11 cellular contexts compared by ENCODE assay signal in the genomic region with DNA sequence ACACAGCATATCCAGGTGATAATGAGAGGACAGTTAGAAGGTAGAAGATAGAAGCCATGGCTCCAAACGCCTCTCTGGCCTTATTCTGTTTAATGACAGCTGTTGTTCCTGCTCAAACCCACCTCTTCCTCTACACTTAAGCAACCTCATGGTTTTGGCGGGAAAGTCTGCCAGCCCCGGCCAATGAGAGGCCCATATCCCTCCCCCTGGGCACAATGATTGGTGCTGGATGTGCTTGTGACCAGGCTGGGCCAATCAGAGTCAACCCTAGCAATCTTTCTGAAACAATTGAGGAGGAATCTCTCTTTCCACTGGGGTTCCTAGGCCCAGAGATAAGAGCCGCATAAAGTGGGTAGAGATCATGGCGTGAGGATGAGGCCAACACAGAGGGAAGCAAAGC. TPM values are rescaled to one million over a fixed set of nuclear protein-coding genes. Genes with fewer than 3 reads are reported as not detected.
DNase-seq lines count a peak whose midpoint lies in the region; ATAC-seq and TF ChIP-seq lines count a peak whose summit lies in the region.
"Had no signal": no experiment of that assay in that cellular context is flagged by ENCODE, and none has a peak within 500 bp of the region (broad histone marks: within the 10 kb centered on the region; RNA-seq: fewer than 3 reads in every experiment).

No MANE protein-coding gene starts in this region.

- DNase-seq in activated CD4-positive, alpha-beta T cell treated with anti-CD3 and anti-CD28 coated beads for 48 hours = peak; percentile 50
- no peak for DNase-seq in activated CD4-positive, alpha-beta T cell treated with anti-CD3 and anti-CD28 coated beads, Interleukin-2, amount 50 U/mL, for 1 hour
- DNase-seq in H7 = peak; percentile 63
- DNase-seq in SK-N-DZ (ENCODE audit: low spot score) = peak; percentile 38
- DNase-seq in germinal center (ENCODE audit: low spot score) = peak; percentile 46
- no peak for DNase-seq in COLO668 (lab: John Stamatoyannopoulos, UW; ENCODE audit: unreplicated experiment)
- DNase-seq: effector memory CD8-positive, alpha-beta T cell; NCI-H2081 treated with DMSO at 0.1 percent for 48 hours; Right ventricle myocardium superior had no signal

- no peaks in the 10 kb centered on the region for H3K9me3 ChIP-seq in gastroesophageal sphincter

- ATAC-seq in gastroesophageal sphincter (no peak), HG03571 (IDR thresholded peaks at IDR 0.05; ENCODE audit: unreplicated experiment) (no peak)
- ATAC-seq: effector memory CD8-positive, alpha-beta T cell had no signal

- 84 to 100% methylated on average over 2 to 5 of the region's 5 CpGs for WGBS in gastroesophageal sphincter (ENCODE audit: low coverage in 1 of 2), 2 donors

- no peak for TF ChIP-seq EP300 in gastroesophageal sphincter (IDR thresholded peaks at IDR 0.05)

- no peak overlapping the region for H3K27ac ChIP-seq in gastroesophageal sphincter

- no peak for TF ChIP-seq CTCF in gastroesophageal sphincter (IDR thresholded peaks at IDR 0.05)

- H3K4me3 ChIP-seq in H7 (ENCODE audit: insufficient read depth, low read depth, low read length) (no peak overlapping the region), gastroesophageal sphincter (no peak overlapping the region)

- H3K27me3 ChIP-seq in H7 (ENCODE audit: control insufficient read depth, insufficient read depth, low read length) (peaks cover 8% of the 10 kb centered on the region), gastroesophageal sphincter (peaks cover 85% of the 10 kb centered on the region)

- no peaks in the 10 kb centered on the region for H3K36me3 ChIP-seq in H7 (replicated peaks; ENCODE audit: control insufficient read depth, insufficient read depth, low read length)
- no peaks in the 10 kb centered on the region for H3K36me3 ChIP-seq in gastroesophageal sphincter

- no peak for TF ChIP-seq POLR2A in gastroesophageal sphincter (IDR thresholded peaks at IDR 0.05)

- H3K4me1 ChIP-seq in gastroesophageal sphincter = peaks cover 0 to 8% (median 0%) of the 10 kb centered on the region in 3 donors

RNA-seq across cellular contexts. Expression of a gene that starts 4.8 kb away (rescaled TPM):
- 0.52 TPM in 1 of 2 replicates, not detected in the other for total RNA-seq in H7 (2014; rRNA removed; shearing (Covaris generic))
- 0.03 TPM in 1 of 2 replicates, not detected in the other for polyA plus RNA-seq in SK-N-DZ (2014; cell fraction: cytosol; rRNA removed)
- not detected in 2 replicates for polyA plus RNA-seq in SK-N-DZ (2014; cell fraction: nucleus; rRNA removed)
- not detected for total RNA-seq in gastroesophageal sphincter
- total RNA-seq: Right ventricle myocardium superior had no signal

RNA-seq across cellular contexts. Expression of a gene that starts 29.3 kb away (rescaled TPM):
- total RNA-seq in H7 (2014; rRNA removed; shearing (Covaris generic)) = 36.8 and 39.0 TPM in 2 replicates
- polyA plus RNA-seq in SK-N-DZ (2014; cell fraction: cytosol; rRNA removed) = 11.2 and 14.0 TPM in 2 replicates
- polyA plus RNA-seq in SK-N-DZ (2014; cell fraction: nucleus; rRNA removed) = 63.0 and 82.2 TPM in 2 replicates
- total RNA-seq in gastroesophageal sphincter = 10 to 100 TPM; 24.3 to 44.2 (median 36.9) TPM

RNA-seq across cellular contexts. Expression of a gene that starts 57.1 kb away (rescaled TPM):
- 131 and 133 TPM in 2 replicates for total RNA-seq in H7 (2014; rRNA removed; shearing (Covaris generic))
- polyA plus RNA-seq in SK-N-DZ (2014; cell fraction: cytosol; rRNA removed) = 104 and 110 TPM in 2 replicates
- 280 and 394 TPM in 2 replicates for polyA plus RNA-seq in SK-N-DZ (2014; cell fraction: nucleus; rRNA removed)
- total RNA-seq in gastroesophageal sphincter = 10 to 100 TPM; 43.5 to 51.5 (median 48.9) TPM

Comparison
In these comparisons a context has a peak if more than half of its experiments do, and no peak if none do; other contexts are left out.
1. DNase-seq: peak in activated CD4-positive, alpha-beta T cell treated with anti-CD3 and anti-CD28 coated beads for 48 hours (single experiment), H7 (single experiment), SK-N-DZ (single experiment) and germinal center (single experiment); none in activated CD4-positive, alpha-beta T cell treated with anti-CD3 and anti-CD28 coated beads, Interleukin-2, amount 50 U/mL, for 1 hour (single experiment) and COLO668 (single experiment).